In the genomic region with DNA sequence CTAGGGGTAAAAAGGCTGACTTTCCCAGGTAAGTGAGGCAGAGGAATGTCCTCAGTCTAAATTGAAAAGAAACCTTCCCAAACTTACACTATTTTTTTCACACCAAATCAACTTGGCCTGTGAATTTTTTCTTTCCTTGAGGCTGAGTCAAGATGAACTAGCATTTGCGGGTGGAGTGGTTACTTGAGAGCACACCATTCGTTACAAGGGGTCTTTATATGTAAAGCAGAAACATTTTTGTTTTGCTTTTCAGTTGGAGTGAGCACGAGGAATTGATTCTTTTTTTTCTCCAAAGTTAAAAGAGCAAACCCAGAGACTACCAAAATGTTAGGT, we compare ENCODE assay signal across 8 cellular contexts. TPM values are rescaled to one million over a fixed set of nuclear protein-coding genes. Genes with fewer than 3 reads are reported as not detected.
DNase-seq lines count a peak whose midpoint lies in the region; ATAC-seq, FAIRE-seq and TF ChIP-seq lines count a peak whose summit lies in the region.

No MANE protein-coding gene starts in this region.

- peak overlapping the region; percentile 92 for H3K4me2 ChIP-seq in keratinocyte (ENCODE audit: control insufficient read depth, extremely low read depth, insufficient read depth, low read depth, low read length)

- H2AFZ ChIP-seq in keratinocyte (ENCODE audit: control insufficient read depth, low read length): no peak overlapping the region

- H3K9me3 ChIP-seq in HEK293 (ENCODE audit: control insufficient read depth, insufficient read depth, low read depth, low read length) (no peaks in the 10 kb centered on the region), keratinocyte (ENCODE audit: control insufficient read depth, low read depth, low read length) (no peaks in the 10 kb centered on the region)

- H3K27me3 Mint-ChIP-seq in activated naive CD8-positive, alpha-beta T cell: no peaks in the 10 kb centered on the region

- peaks cover 5% of the 10 kb centered on the region for H3K36me3 Mint-ChIP-seq in activated naive CD8-positive, alpha-beta T cell

- FAIRE-seq in keratinocyte (lab: Jason Lieb, UNC): no peak

- H3K9me3 Mint-ChIP-seq in activated naive CD8-positive, alpha-beta T cell (ENCODE audit: low read depth): no peaks in the 10 kb centered on the region

- dilution Hi-C loops in keratinocyte (cut with MboI; ENCODE audit: extremely low pct_ligation_motif_present, low sequenced_read_pairs): no loop called here

- CTCF ChIA-PET in HEK293 (lab: Yijun Ruan, JAX): interaction anchor here (0.6 to 1.4 kb wide), 4 partner anchors 24 to 250 kb away, joined by 3 to 6 read pairs (median 3); partner anchors contain the start of gene MAML2

- H3K4me1 ChIP-seq in HEK293 (ENCODE audit: control insufficient read depth, insufficient read depth, low read length) (peaks cover 13% of the 10 kb centered on the region), keratinocyte (ENCODE audit: control insufficient read depth, extremely low read depth, insufficient read depth, low read length) (peaks cover 77% of the 10 kb centered on the region)

- no peaks in the 10 kb centered on the region for H3K9me1 ChIP-seq in keratinocyte (ENCODE audit: control insufficient read depth, extremely low read depth, insufficient read depth, low read length)

- peak overlapping the region; percentile 68 for H3K4me3 Mint-ChIP-seq in activated naive CD8-positive, alpha-beta T cell

- no peak for ATAC-seq in GM21723 (IDR thresholded peaks at IDR 0.05; ENCODE audit: unreplicated experiment)

- no peak for TF ChIP-seq CTCF in HEK293 (tag by site-specific recombination; IDR thresholded peaks at IDR 0.05)
- no peak for TF ChIP-seq CTCF in keratinocyte (optimal IDR thresholded peaks at IDR 0.05 in 1 of 3, IDR thresholded peaks at IDR 0.05 in 1 of 3, conservative IDR thresholded peaks at IDR 0.05 in 1 of 3; ENCODE audit: extremely low read depth in 1 of 3, insufficient read depth in 2 of 3, low read length in 3 of 3)

- H3K27ac Mint-ChIP-seq in activated naive CD8-positive, alpha-beta T cell: peak overlapping the region; percentile 78

- H3K9ac ChIP-seq in keratinocyte (ENCODE audit: control insufficient read depth, extremely low read depth, insufficient read depth, low read length): peak overlapping the region; percentile 88

- peaks cover 92% of the 10 kb centered on the region for H3K4me1 Mint-ChIP-seq in activated naive CD8-positive, alpha-beta T cell (ENCODE audit: low read depth)

- peaks cover 15% of the 10 kb centered on the region for H3K79me2 ChIP-seq in keratinocyte (ENCODE audit: control insufficient read depth, insufficient read depth, low read length)

- POLR2A ChIA-PET in HEK293 (lab: Yijun Ruan, JAX): interaction anchor here (0.8 to 1.7 kb wide), 4 partner anchors 20 to 383 kb away, joined by 3 to 6 read pairs (median 4); partner anchors contain the start of genes MAML2 and MTMR2

- no peaks in the 10 kb centered on the region for H4K20me1 ChIP-seq in keratinocyte (ENCODE audit: control insufficient read depth, extremely low read depth, insufficient read depth, low read length)

- no peaks in the 10 kb centered on the region for H3K36me3 ChIP-seq in HEK293 (ENCODE audit: control insufficient read depth in 2 of 2, insufficient read depth in 1 of 2, low read length in 2 of 2)
- no peaks in the 10 kb centered on the region for H3K36me3 ChIP-seq in keratinocyte (ENCODE audit: control insufficient read depth in 2 of 2, extremely low read depth in 1 of 2, insufficient read depth in 2 of 2, low read length in 2 of 2)

- H3K27me3 ChIP-seq in keratinocyte (ENCODE audit: control insufficient read depth, extremely low read depth, insufficient read depth, low read length): no peaks in the 10 kb centered on the region

- H3K4me3 ChIP-seq in HEK293 (ENCODE audit: low read depth, low read length): peak overlapping the region; percentile 15; the same call in 1 of the 2 replicates
- peak overlapping the region in 2 of 3 experiments; percentile 2 to 36 for H3K4me3 ChIP-seq in keratinocyte (ENCODE audit: control insufficient read depth in 2 of 3, extremely low read depth in 1 of 3, insufficient read depth in 2 of 3, low read depth in 1 of 3, low read length in 3 of 3)
- H3K4me3 ChIP-seq in skin epidermis: no peak overlapping the region

- H3K27ac ChIP-seq in HEK293 (ENCODE audit: extremely low read depth, low read depth, low read length) (peak overlapping the region; percentile 75), keratinocyte (ENCODE audit: control insufficient read depth, insufficient read depth, low read length) (peak overlapping the region; percentile 99), skin epidermis (peak overlapping the region in 19 of 21 experiments; percentile 70 to 89 (median 78))

- DNase-seq in keratinocyte (ENCODE audit: low read depth, low spot score): no peak
- no peak for DNase-seq in stimulated activated CD4-positive, alpha-beta T cell treated with anti-CD3 and anti-CD28 coated beads, Interleukin-2, amount 100 ng/mL, for 48 hours
- DNase-seq in cerebellar nuclear complex (lab: John Stamatoyannopoulos, UW): no peak
- DNase-seq in NCI-H1105 treated with DMSO at 0.1 percent for 48 hours (lab: John Stamatoyannopoulos, UW): no peak

TF ChIP-seq in HEK293, 187 proteins besides CTCF, POLR2A, EP300 and RAD21:
- TF ChIP-seq, protein P1, sequence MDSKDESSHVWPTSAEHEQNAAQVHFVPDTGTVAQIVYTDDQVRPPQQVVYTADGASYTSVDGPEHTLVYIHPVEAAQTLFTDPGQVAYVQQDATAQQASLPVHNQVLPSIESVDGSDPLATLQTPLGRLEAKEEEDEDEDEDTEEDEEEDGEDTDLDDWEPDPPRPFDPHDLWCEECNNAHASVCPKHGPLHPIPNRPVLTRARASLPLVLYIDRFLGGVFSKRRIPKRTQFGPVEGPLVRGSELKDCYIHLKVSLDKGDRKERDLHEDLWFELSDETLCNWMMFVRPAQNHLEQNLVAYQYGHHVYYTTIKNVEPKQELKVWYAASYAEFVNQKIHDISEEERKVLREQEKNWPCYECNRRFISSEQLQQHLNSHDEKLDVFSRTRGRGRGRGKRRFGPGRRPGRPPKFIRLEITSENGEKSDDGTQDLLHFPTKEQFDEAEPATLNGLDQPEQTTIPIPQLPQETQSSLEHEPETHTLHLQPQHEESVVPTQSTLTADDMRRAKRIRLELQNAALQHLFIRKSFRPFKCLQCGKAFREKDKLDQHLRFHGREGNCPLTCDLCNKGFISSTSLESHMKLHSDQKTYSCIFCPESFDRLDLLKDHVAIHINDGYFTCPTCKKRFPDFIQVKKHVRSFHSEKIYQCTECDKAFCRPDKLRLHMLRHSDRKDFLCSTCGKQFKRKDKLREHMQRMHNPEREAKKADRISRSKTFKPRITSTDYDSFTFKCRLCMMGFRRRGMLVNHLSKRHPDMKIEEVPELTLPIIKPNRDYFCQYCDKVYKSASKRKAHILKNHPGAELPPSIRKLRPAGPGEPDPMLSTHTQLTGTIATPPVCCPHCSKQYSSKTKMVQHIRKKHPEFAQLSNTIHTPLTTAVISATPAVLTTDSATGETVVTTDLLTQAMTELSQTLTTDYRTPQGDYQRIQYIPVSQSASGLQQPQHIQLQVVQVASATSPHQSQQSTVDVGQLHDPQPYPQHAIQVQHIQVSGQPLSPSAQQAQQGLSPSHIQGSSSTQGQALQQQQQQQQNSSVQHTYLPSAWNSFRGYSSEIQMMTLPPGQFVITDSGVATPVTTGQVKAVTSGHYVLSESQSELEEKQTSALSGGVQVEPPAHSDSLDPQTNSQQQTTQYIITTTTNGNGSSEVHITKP (tag by site-specific recombination; IDR thresholded peaks at IDR 0.05): peak; percentile 97
- TF ChIP-seq ZNF335 (tag by site-specific recombination; conservative IDR thresholded peaks at IDR 0.05): 0 out of 2 replicates have a peak, but pooled peaks have one; percentile 14
- TF ChIP-seq, protein P2, sequence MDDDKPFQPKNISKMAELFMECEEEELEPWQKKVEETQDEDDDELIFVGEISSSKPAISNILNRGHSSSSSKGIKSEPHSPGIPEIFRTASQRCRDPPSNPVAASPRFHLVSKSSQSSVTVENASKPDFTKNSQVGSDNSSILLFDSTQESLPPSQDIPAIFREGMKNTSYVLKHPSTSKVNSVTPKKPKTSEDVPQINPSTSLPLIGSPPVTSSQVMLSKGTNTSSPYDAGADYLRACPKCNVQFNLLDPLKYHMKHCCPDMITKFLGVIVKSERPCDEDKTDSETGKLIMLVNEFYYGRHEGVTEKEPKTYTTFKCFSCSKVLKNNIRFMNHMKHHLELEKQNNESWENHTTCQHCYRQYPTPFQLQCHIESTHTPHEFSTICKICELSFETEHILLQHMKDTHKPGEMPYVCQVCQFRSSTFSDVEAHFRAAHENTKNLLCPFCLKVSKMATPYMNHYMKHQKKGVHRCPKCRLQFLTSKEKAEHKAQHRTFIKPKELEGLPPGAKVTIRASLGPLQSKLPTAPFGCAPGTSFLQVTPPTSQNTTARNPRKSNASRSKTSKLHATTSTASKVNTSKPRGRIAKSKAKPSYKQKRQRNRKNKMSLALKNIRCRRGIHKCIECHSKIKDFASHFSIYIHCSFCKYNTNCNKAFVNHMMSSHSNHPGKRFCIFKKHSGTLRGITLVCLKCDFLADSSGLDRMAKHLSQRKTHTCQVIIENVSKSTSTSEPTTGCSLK (tag by site-specific recombination; IDR thresholded peaks at IDR 0.05): no peak

RNA-seq across cellular contexts. Expression of gene MAML2, which starts 36.4 kb away (rescaled TPM):
- 4.2 to 7.4 TPM (median 4.2 TPM) in 3 replicates for polyA plus RNA-seq in keratinocyte
- 1.0 TPM for polyA plus RNA-seq in keratinocyte (2011; ENCODE audit: low read depth)
- 2.8 and 3.3 TPM in 2 replicates for polyA plus RNA-seq in keratinocyte (2011; cell fraction: cytosol; rRNA removed)
- polyA plus RNA-seq in keratinocyte (2011; cell fraction: nucleus; rRNA removed): 6.9 and 7.8 TPM in 2 replicates
- 1.1 and 4.4 TPM in 2 replicates for polyA plus RNA-seq in keratinocyte (2012; ENCODE audit: low replicate concordance)
- 8.8 to 13.1 TPM (median 11.0 TPM) in 3 replicates for polyA minus RNA-seq in keratinocyte
- polyA minus RNA-seq in keratinocyte (2011; cell fraction: cytosol; rRNA and poly(A)+ RNA removed): 2.1 TPM
- polyA minus RNA-seq in keratinocyte (2011; cell fraction: nucleus; rRNA and poly(A)+ RNA removed): 8.1 and 13.8 TPM in 2 replicates

Comparison
In these comparisons a context has a peak if more than half of its experiments do, and no peak if none do; other contexts are left out.
1. H3K4me3 ChIP-seq: peak in HEK293 (single experiment) and keratinocyte (2 of 3); none in skin epidermis (0 of 7).
2. Peak in every context shown above with its lines, with median percentiles within 50 percentile points of each other: H3K27ac ChIP-seq.